ENCODE assay signal across 1 cellular context in genomic region chr2:203656522-203657287, GRCh38.
A peak's percentile ranks its signal among the peaks of the same experiment; 100 is the strongest.
TF ChIP-seq lines count a peak whose summit lies in the region.

No MANE protein-coding gene starts in this region.

TF ChIP-seq in HepG2, 621 proteins besides CTCF, POLR2A, EP300 and RAD21 (continued from another document and continues in another):
- TF ChIP-seq DZIP1 (CRISPR knock-in tag; IDR thresholded peaks at IDR 0.05) = no peak
- TF ChIP-seq ELF4 (CRISPR knock-in tag; IDR thresholded peaks at IDR 0.05; ENCODE audit: borderline replicate concordance) = no peak
- 0 out of 2 replicates have a peak, but pooled peaks have one; percentile 57 for TF ChIP-seq ZNF451 (CRISPR knock-in tag; IDR thresholded peaks at IDR 0.05)
- peak; percentile 81 for TF ChIP-seq NCOA2 (CRISPR knock-in tag; IDR thresholded peaks at IDR 0.05)
- TF ChIP-seq MAFF (IDR thresholded peaks at IDR 0.05; ENCODE audit: low read depth, low read length) = 0 out of 2 replicates have a peak, but pooled peaks have one; percentile 16
- peak; percentile 78 for TF ChIP-seq KAT8 (CRISPR knock-in tag; IDR thresholded peaks at IDR 0.05)
- peak; percentile 52; the same call in 1 of the 2 replicates for TF ChIP-seq ZNF704 (CRISPR knock-in tag; IDR thresholded peaks at IDR 0.05; ENCODE audit: borderline replicate concordance)
- peak; percentile 86 for TF ChIP-seq HNF1B (CRISPR knock-in tag; IDR thresholded peaks at IDR 0.05)
- TF ChIP-seq MIER2 (CRISPR knock-in tag; IDR thresholded peaks at IDR 0.05) = peak; percentile 72; the same call in 1 of the 2 replicates
- peak; percentile 66 for TF ChIP-seq BCL6 (CRISPR knock-in tag; IDR thresholded peaks at IDR 0.05)
- TF ChIP-seq ZNF841 (CRISPR knock-in tag; IDR thresholded peaks at IDR 0.05; ENCODE audit: borderline replicate concordance) = no peak
- TF ChIP-seq RFXANK (CRISPR knock-in tag; IDR thresholded peaks at IDR 0.05) = no peak
- TF ChIP-seq ZFX (CRISPR knock-in tag; IDR thresholded peaks at IDR 0.05; ENCODE audit: low read depth) = peak; percentile 35; the same call in 1 of the 2 replicates
- no peak for TF ChIP-seq CHD2 (IDR thresholded peaks at IDR 0.05; ENCODE audit: low read depth, low read length)
- peak; percentile 76; the same call in 1 of the 2 replicates for TF ChIP-seq TFDP1 (CRISPR knock-in tag; IDR thresholded peaks at IDR 0.05; ENCODE audit: borderline replicate concordance)
- TF ChIP-seq HNF4G (IDR thresholded peaks at IDR 0.05; ENCODE audit: borderline replicate concordance, low read depth, low read length) = peak; percentile 86
- no peak for TF ChIP-seq HNF4G (CRISPR knock-in tag; IDR thresholded peaks at IDR 0.05; ENCODE audit: borderline replicate concordance, low read depth)
- TF ChIP-seq ZNF879 (CRISPR knock-in tag; IDR thresholded peaks at IDR 0.05) = 0 out of 2 replicates have a peak, but pooled peaks have one; percentile 43
- peak; percentile 81 for TF ChIP-seq SAP130 (CRISPR knock-in tag; IDR thresholded peaks at IDR 0.05; ENCODE audit: low read depth)
- TF ChIP-seq ZNF709 (CRISPR knock-in tag; IDR thresholded peaks at IDR 0.05) = peak; percentile 69; the same call in 1 of the 2 replicates
- TF ChIP-seq ZGPAT (CRISPR knock-in tag; IDR thresholded peaks at IDR 0.05) = peak; percentile 78
- TF ChIP-seq PHF21A (CRISPR knock-in tag; IDR thresholded peaks at IDR 0.05) = peak; percentile 34; the same call in 1 of the 2 replicates
- TF ChIP-seq ZNF607 (CRISPR knock-in tag; IDR thresholded peaks at IDR 0.05; ENCODE audit: borderline replicate concordance) = 0 out of 2 replicates have a peak, but pooled peaks have one; percentile 24
- peak; percentile 72 for TF ChIP-seq FOXO1 (CRISPR knock-in tag; IDR thresholded peaks at IDR 0.05)
- TF ChIP-seq JUND (CRISPR knock-in tag; IDR thresholded peaks at IDR 0.05) = 0 out of 2 replicates have a peak, but pooled peaks have one; percentile 56
- no peak for TF ChIP-seq BRF2 (CRISPR knock-in tag; IDR thresholded peaks at IDR 0.05)
- TF ChIP-seq KMT2B (CRISPR knock-in tag; IDR thresholded peaks at IDR 0.05) = peak; percentile 71
- TF ChIP-seq HOXA3 (CRISPR knock-in tag; IDR thresholded peaks at IDR 0.05) = peak; percentile 87
- no peak for TF ChIP-seq ZNF124 (CRISPR knock-in tag; IDR thresholded peaks at IDR 0.05)
- peak; percentile 93; the same call in 1 of the 2 replicates for TF ChIP-seq RNF219 (CRISPR knock-in tag; IDR thresholded peaks at IDR 0.05)
- peak; percentile 54 for TF ChIP-seq ZNF687 (CRISPR knock-in tag; IDR thresholded peaks at IDR 0.05)
- peak; percentile 70 for TF ChIP-seq ZNF574 (CRISPR knock-in tag; IDR thresholded peaks at IDR 0.05)
- TF ChIP-seq TBX2 (CRISPR knock-in tag; IDR thresholded peaks at IDR 0.05; ENCODE audit: borderline replicate concordance) = peak; percentile 97
- peak; percentile 82; the same call in 1 of the 2 replicates for TF ChIP-seq ZBTB20 (CRISPR knock-in tag; IDR thresholded peaks at IDR 0.05; ENCODE audit: borderline replicate concordance, low read depth)
- peak; percentile 89; the same call in 1 of the 2 replicates for TF ChIP-seq ZNF788 (CRISPR knock-in tag; IDR thresholded peaks at IDR 0.05; ENCODE audit: borderline replicate concordance)
- TF ChIP-seq ZXDC (CRISPR knock-in tag; IDR thresholded peaks at IDR 0.05) = no peak; the same call in 1 of the 2 replicates
- peak; percentile 74 for TF ChIP-seq ZMYM2 (CRISPR knock-in tag; IDR thresholded peaks at IDR 0.05)
